Comparison of ENCODE assay signal across 32 cellular contexts in genomic region chr3:110933786-110934415, GRCh38.
DNase-seq lines count a peak whose midpoint lies in the region; ATAC-seq, FAIRE-seq and TF ChIP-seq lines count a peak whose summit lies in the region.
"Had no signal": no experiment of that assay in that cellular context is flagged by ENCODE, and none has a peak within 500 bp of the region (broad histone marks: within the 10 kb centered on the region; RNA-seq: fewer than 3 reads in every experiment).

No MANE protein-coding gene starts in this region.

- no peak overlapping the region for H3K27ac ChIP-seq in IMR-90 (ENCODE audit: insufficient read depth, low read length)
- H3K27ac ChIP-seq: ovary, PC-9, upper lobe of right lung had no signal

- H3K36me3 Mint-ChIP-seq in WTC11: no peaks in the 10 kb centered on the region
- no peaks in the 10 kb centered on the region for H3K36me3 Mint-ChIP-seq in endothelial cell (ENCODE audit: low read depth, unreplicated experiment)
- H3K36me3 Mint-ChIP-seq: activated CD4-positive, alpha-beta memory T cell treated with anti-CD3 and anti-CD28 coated beads for 36 hours; activated naive CD4-positive, alpha-beta T cell treated with anti-CD3 and anti-CD28 coated beads, Interleukin-2, amount 50 U/mL, for 72 hours; CD14-positive monocyte; natural killer cell; stimulated activated memory B cell treated with anti-CD40 and anti-IgM and Interleukin-4, amounts not matched to agents 10 μg/mL and 1 μg/mL and 100 μg/mL, for 72 hours; T-cell had no signal

- no peak overlapping the region for H3K4me2 ChIP-seq in IMR-90 (ENCODE audit: low read depth, low read length)
- H3K4me2 ChIP-seq: PC-9 had no signal

- WGBS in IMR-90 (ENCODE audit: extremely low coverage in 2 of 2, insufficient read length in 1 of 2), 2 experiments: no CpG with 5 or more reads among the region's 4 CpGs

- FAIRE-seq in bronchial epithelial cell (lab: Jason Lieb, UNC): no peak
- FAIRE-seq: G401.6, H54, HepG2, keratinocyte had no signal

- POLR2A ChIA-PET in IMR-90 (lab: Charles Lee; ENCODE audit: unreplicated experiment) (no interaction called here), WTC11 (lab: Charles Lee) (no interaction called here)

- CTCF ChIA-PET in IMR-90 (lab: Yijun Ruan, JAX) (no interaction called here), WTC11 (lab: Charles Lee) (no interaction called here)

- no peak overlapping the region for H4K5ac ChIP-seq in IMR-90 (ENCODE audit: low read depth, low read length)

- H3K4me1 ChIP-seq in IMR-90 (ENCODE audit: control insufficient read depth, insufficient read depth, low read length): peaks cover 2% of the 10 kb centered on the region
- H3K4me1 ChIP-seq: upper lobe of right lung had no signal

- TF ChIP-seq CTCF in AG10803 (conservative IDR thresholded peaks at IDR 0.05; ENCODE audit: low read length): no peak
- no peak for TF ChIP-seq CTCF in IMR-90 (conservative IDR thresholded peaks at IDR 0.05; ENCODE audit: low read depth, low read length)
- no peak for TF ChIP-seq CTCF in bronchial epithelial cell (IDR thresholded peaks at IDR 0.05; ENCODE audit: insufficient read depth, low read length, severe bottlenecking)
- TF ChIP-seq CTCF in WTC11 (IDR thresholded peaks at IDR 0.05): no peak
- no peak for TF ChIP-seq CTCF in endothelial cell (IDR thresholded peaks at IDR 0.05; ENCODE audit: unreplicated experiment)

- no peak overlapping the region for H2AK9ac ChIP-seq in IMR-90 (replicated peaks; ENCODE audit: low read depth, low read length, poor library complexity)

- no peaks in the 10 kb centered on the region for H4K20me1 ChIP-seq in IMR-90 (ENCODE audit: insufficient read depth, low read length)

- H3K27ac Mint-ChIP-seq in WTC11 (no peak overlapping the region), endothelial cell (ENCODE audit: unreplicated experiment) (no peak overlapping the region)
- H3K27ac Mint-ChIP-seq: activated CD4-positive, alpha-beta memory T cell treated with anti-CD3 and anti-CD28 coated beads for 36 hours; activated naive CD4-positive, alpha-beta T cell treated with anti-CD3 and anti-CD28 coated beads, Interleukin-2, amount 50 U/mL, for 72 hours; activated T-helper 17 cell treated with anti-CD3 and anti-CD28 coated beads, Interleukin-2, amount 50 U/mL, for 72 hours; CD14-positive monocyte; natural killer cell; stimulated activated memory B cell treated with anti-CD40 and anti-IgM and Interleukin-4, amounts not matched to agents 10 μg/mL and 1 μg/mL and 100 μg/mL, for 72 hours; T-cell had no signal

- H2BK5ac ChIP-seq in IMR-90 (ENCODE audit: low read depth, low read length, poor library complexity, severe bottlenecking): no peak overlapping the region

- no peak overlapping the region for H3K4ac ChIP-seq in IMR-90 (ENCODE audit: low read depth, low read length)

- H4K91ac ChIP-seq in IMR-90 (ENCODE audit: insufficient read depth, low read depth, low read length): no peak overlapping the region

- H3K14ac ChIP-seq in IMR-90 (replicated peaks; ENCODE audit: low read depth, low read length): no peak overlapping the region

- H3K9me3 Mint-ChIP-seq in WTC11 (no peaks in the 10 kb centered on the region), endothelial cell (ENCODE audit: unreplicated experiment) (no peaks in the 10 kb centered on the region)
- H3K9me3 Mint-ChIP-seq: activated CD4-positive, alpha-beta memory T cell treated with anti-CD3 and anti-CD28 coated beads for 36 hours; activated naive CD4-positive, alpha-beta T cell treated with anti-CD3 and anti-CD28 coated beads, Interleukin-2, amount 50 U/mL, for 72 hours; activated T-helper 17 cell treated with anti-CD3 and anti-CD28 coated beads, Interleukin-2, amount 50 U/mL, for 72 hours; T-cell had no signal

- H3K18ac ChIP-seq in IMR-90 (ENCODE audit: low read depth, low read length): no peak overlapping the region

- H3K56ac ChIP-seq in IMR-90 (ENCODE audit: extremely low read depth, insufficient read depth, low read length): no peak overlapping the region

- H3K9ac ChIP-seq in IMR-90 (ENCODE audit: low read depth, low read length): no peak overlapping the region

- H3K4me3 Mint-ChIP-seq in WTC11 (no peak overlapping the region), endothelial cell (ENCODE audit: unreplicated experiment) (no peak overlapping the region)
- H3K4me3 Mint-ChIP-seq: activated CD4-positive, alpha-beta memory T cell treated with anti-CD3 and anti-CD28 coated beads for 36 hours; activated T-helper 17 cell treated with anti-CD3 and anti-CD28 coated beads, Interleukin-2, amount 50 U/mL, for 72 hours; CD14-positive monocyte; natural killer cell; stimulated activated memory B cell treated with anti-CD40 and anti-IgM and Interleukin-4, amounts not matched to agents 10 μg/mL and 1 μg/mL and 100 μg/mL, for 72 hours; T-cell had no signal

- no peaks in the 10 kb centered on the region for H3K79me1 ChIP-seq in IMR-90 (ENCODE audit: low read depth in 1 of 2, low read length in 2 of 2)

- no peak overlapping the region for H3K23ac ChIP-seq in IMR-90 (ENCODE audit: low read depth, low read length)

- H3K27me3 ChIP-seq in IMR-90 (ENCODE audit: control insufficient read depth, insufficient read depth, low read length) (no peaks in the 10 kb centered on the region), bronchial epithelial cell (ENCODE audit: control insufficient read depth, insufficient read depth, low read length) (no peaks in the 10 kb centered on the region)
- H3K27me3 ChIP-seq: ovary, upper lobe of right lung had no signal

- no peak overlapping the region for H4K8ac ChIP-seq in IMR-90 (ENCODE audit: low read depth in 2 of 2, low read length in 2 of 2)

- intact Hi-C loops in IMR-90 (cut with micrococcal nuclease): no loop called here

- in situ Hi-C loops in IMR-90 (cut with MboI; ENCODE audit: low sequenced_read_pairs): no loop called here
- in situ Hi-C loops in KBM-7 (cut with MboI; ENCODE audit: low pct_unique_long_range_greater_than_20kb, low sequenced_read_pairs): no loop called here

- TF ChIP-seq RAD21 in IMR-90 (IDR thresholded peaks at IDR 0.05; ENCODE audit: low read length): no peak

- BruUV-seq in IMR-90 (replicated peaks; lab: Mats Ljungman, UMichigan): no TSS peak

- H3K36me3 ChIP-seq in IMR-90 (ENCODE audit: control insufficient read depth, insufficient read depth, low read length) (no peaks in the 10 kb centered on the region), bronchial epithelial cell (ENCODE audit: control insufficient read depth, insufficient read depth, low read length) (no peaks in the 10 kb centered on the region)
- H3K36me3 ChIP-seq: ovary, upper lobe of right lung had no signal

- peak; percentile 76 for ATAC-seq in IMR-90 (ENCODE audit: low read depth)
- ATAC-seq in WTC11: no peak
- ATAC-seq: activated CD4-positive, CD25-positive, alpha-beta regulatory T cell treated with anti-CD3 and anti-CD28 coated beads, Interleukin-2, amount 50 U/mL, for 24 hours; activated naive CD4-positive, alpha-beta T cell treated with anti-CD3 and anti-CD28 coated beads, Interleukin-2, amount 50 U/mL, for 72 hours; activated T-helper 17 cell treated with anti-CD3 and anti-CD28 coated beads, Interleukin-2, amount 50 U/mL, for 72 hours; HepG2; natural killer cell; stimulated activated memory B cell treated with anti-CD40 and anti-IgM and Interleukin-4, amounts not matched to agents 10 μg/mL and 1 μg/mL and 100 μg/mL, for 72 hours; T-cell; upper lobe of right lung had no signal

- H3K4me3 ChIP-seq in AG10803 (ENCODE audit: low read length): no peak overlapping the region
- H3K4me3 ChIP-seq in IMR-90 (ENCODE audit: insufficient read depth, low read depth, low read length): no peak overlapping the region
- H3K4me3 ChIP-seq in bronchial epithelial cell (ENCODE audit: low read depth, low read length): no peak overlapping the region
- H3K4me3 ChIP-seq: ovary, PC-9, upper lobe of right lung had no signal

- dilution Hi-C loops in IMR-90 (cut with HindIII; ENCODE audit: low sequenced_read_pairs, unreplicated experiment): no loop called here

- no peak overlapping the region for H2AK5ac ChIP-seq in IMR-90 (ENCODE audit: low read depth, low read length)

- H3K27me3 Mint-ChIP-seq in WTC11 (ENCODE audit: low read depth) (no peaks in the 10 kb centered on the region), endothelial cell (ENCODE audit: unreplicated experiment) (no peaks in the 10 kb centered on the region)
- H3K27me3 Mint-ChIP-seq: stimulated activated memory B cell treated with anti-CD40 and anti-IgM and Interleukin-4, amounts not matched to agents 10 μg/mL and 1 μg/mL and 100 μg/mL, for 72 hours had no signal

- H2BK15ac ChIP-seq in IMR-90 (ENCODE audit: low read depth, low read length): no peak overlapping the region

- H3K4me1 Mint-ChIP-seq in WTC11 (peaks cover 3% of the 10 kb centered on the region; the same call in 1 of the 2 replicates), endothelial cell (ENCODE audit: unreplicated experiment) (peaks cover 3% of the 10 kb centered on the region)
- H3K4me1 Mint-ChIP-seq: activated T-helper 17 cell treated with anti-CD3 and anti-CD28 coated beads, Interleukin-2, amount 50 U/mL, for 72 hours; CD14-positive monocyte; natural killer cell; stimulated activated memory B cell treated with anti-CD40 and anti-IgM and Interleukin-4, amounts not matched to agents 10 μg/mL and 1 μg/mL and 100 μg/mL, for 72 hours; T-cell had no signal

- H3K9me1 ChIP-seq in IMR-90 (ENCODE audit: insufficient read depth, low read length): no peaks in the 10 kb centered on the region

- DNase-seq in AG10803 (ENCODE audit: low read depth) (peak; percentile 68), IMR-90 (peak; percentile 68), bronchial epithelial cell (ENCODE audit: low read depth) (peak; percentile 14), iris pigment epithelial cell (ENCODE audit: low read depth) (peak; percentile 79), KBM-7 (no peak), KG1 (lab: John Stamatoyannopoulos, UW) (no peak), WTC11 (ENCODE audit: low spot score) (no peak), endothelial cell (ENCODE audit: low spot score) (no peak)
- DNase-seq: activated CD4-positive, alpha-beta memory T cell treated with anti-CD3 and anti-CD28 coated beads for 36 hours; activated CD8-positive, alpha-beta memory T cell treated with anti-CD3 and anti-CD28 coated beads, Interleukin-2, amount 50 U/mL, for 48 hours; effector CD8-positive, alpha-beta T cell; erythroblast; natural killer cell; NCI-H1417 treated with DMSO at 0.1 percent for 48 hours; NCI-H2081 treated with DMSO at 0.1 percent for 48 hours; NCI-H82; ovary; PC-9; retina; SHP77; stimulated activated CD4-positive, alpha-beta T cell treated with anti-CD3 and anti-CD28 coated beads, Interleukin-4, amount 100 ng/mL, for 1 hour; T-cell; upper lobe of right lung had no signal

- no peaks in the 10 kb centered on the region for H3K9me3 ChIP-seq in IMR-90 (ENCODE audit: control insufficient read depth, insufficient read depth, low read length)
- H3K9me3 ChIP-seq: ovary, upper lobe of right lung had no signal

- H2BK120ac ChIP-seq in IMR-90 (ENCODE audit: low read depth, low read length): no peak overlapping the region

- no peak overlapping the region for H2BK20ac ChIP-seq in IMR-90 (ENCODE audit: low read depth, low read length)

- TF ChIP-seq POLR2A in IMR-90 (IDR thresholded peaks at IDR 0.05; ENCODE audit: low read depth, low read length): no peak

- H2AFZ ChIP-seq in IMR-90 (replicated peaks; ENCODE audit: low read length, poor library complexity): no peak overlapping the region
- H2AFZ ChIP-seq: PC-9 had no signal

TF ChIP-seq in IMR-90, 13 proteins besides CTCF, POLR2A, EP300 and RAD21 (continues in another document):
- TF ChIP-seq CHD1 (IDR thresholded peaks at IDR 0.05; ENCODE audit: low read depth, low read length): no peak

Comparison
In these comparisons a context has a peak if more than half of its experiments do, and no peak if none do; other contexts are left out.
1. DNase-seq: peak in AG10803 (single experiment), IMR-90 (single experiment), bronchial epithelial cell (single experiment) and iris pigment epithelial cell (single experiment); none in KBM-7 (single experiment), KG1 (single experiment), WTC11 (single experiment) and endothelial cell (single experiment).